In the genomic region with DNA sequence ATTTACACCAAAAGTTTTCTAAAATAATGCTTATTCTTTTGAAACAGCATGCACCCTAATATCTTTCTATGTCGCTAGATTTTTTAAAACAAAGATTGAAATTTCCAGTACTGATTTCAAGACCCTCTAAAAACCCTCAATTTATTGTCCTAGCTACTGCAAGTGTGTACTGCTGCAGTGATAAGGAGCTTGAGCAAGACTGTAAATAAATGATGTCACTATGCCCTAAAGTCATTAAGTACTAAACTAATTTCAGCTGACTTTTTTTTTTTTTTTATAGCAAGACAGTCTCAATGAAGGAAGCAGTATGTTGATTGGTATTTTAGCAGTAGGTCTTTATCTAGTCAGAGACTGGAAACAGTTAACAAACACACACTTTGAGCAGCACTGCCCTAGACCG, we compare ENCODE assay signal across 23 cellular contexts.
"Had no signal": no experiment of that assay in that cellular context is flagged by ENCODE, and none has a peak within 500 bp of the region (broad histone marks: within the 10 kb centered on the region; RNA-seq: fewer than 3 reads in every experiment).

No MANE protein-coding gene starts in this region.

- H3K36me3 ChIP-seq: cardiac muscle cell had no signal

- H3K4me3 ChIP-seq: cardiac muscle cell had no signal

- DNase-seq: activated CD4-positive, alpha-beta T cell treated with anti-CD3 and anti-CD28 coated beads for 48 hours; activated CD4-positive, alpha-beta T cell treated with anti-CD3 and anti-CD28 coated beads, Interleukin-2, amount 50 U/mL, for 4 hours; activated CD4-positive, CD25-positive, alpha-beta regulatory T cell treated with anti-CD3 and anti-CD28 coated beads, Interleukin-2, amount 50 U/mL, for 72 hours; activated CD8-positive, alpha-beta memory T cell treated with anti-CD3 and anti-CD28 coated beads, Interleukin-2, amount 10 ng/mL, durations not matched to agents 7 days and 5 days; activated effector memory CD4-positive, alpha-beta T cell treated with anti-CD3 and anti-CD28 coated beads, Interleukin-2, amount 50 U/mL, for 16 hours; activated naive CD4-positive, alpha-beta T cell treated with anti-CD3 and anti-CD28 coated beads for 36 hours; activated T-cell treated with anti-CD3 and anti-CD28 coated beads, Interleukin-2, amount 50 U/mL, for 24 hours; amygdala; NCI-H1092; NCI-H1417; NCI-H2029; NCI-H2107; NCI-H2171 treated with DMSO at 0.1 percent for 48 hours; NCI-H226; NCI-H526; NCI-H82; SIG-M5; T-helper 17 cell; T-helper 9 cell had no signal

- ATAC-seq: activated CD8-positive, alpha-beta memory T cell treated with anti-CD3 and anti-CD28 coated beads, Interleukin-2, amount 10 ng/mL, durations not matched to agents 7 days and 5 days; T-helper 17 cell; WTC11 had no signal

- H3K9ac ChIP-seq: KMS-11 had no signal

- FAIRE-seq: astrocyte had no signal

- H3K27ac ChIP-seq: cardiac muscle cell, KMS-11 had no signal

- H3K4me2 ChIP-seq: KMS-11 had no signal
